ENCODE assay signal across 20 cellular contexts in genomic region chr5:11602298-11602697, GRCh38.
DNase-seq lines count a peak whose midpoint lies in the region; ATAC-seq and TF ChIP-seq lines count a peak whose summit lies in the region.
"Had no signal": no experiment of that assay in that cellular context is flagged by ENCODE, and none has a peak within 500 bp of the region (broad histone marks: within the 10 kb centered on the region; RNA-seq: fewer than 3 reads in every experiment).

No MANE protein-coding gene starts in this region.

- H3K9me3 Mint-ChIP-seq in HFFc6, result 0 out of 2 replicates have a peak, but pooled peaks cover 6% of the 10 kb centered on the region
- peaks cover 3% of the 10 kb centered on the region for H3K9me3 Mint-ChIP-seq in activated CD8-positive, alpha-beta memory T cell treated with anti-CD3 and anti-CD28 coated beads, Interleukin-2, amount 10 ng/mL, durations not matched to agents 7 days and 5 days (ENCODE audit: low read depth)
- H3K9me3 Mint-ChIP-seq: activated CD4-positive, alpha-beta T cell treated with anti-CD3 and anti-CD28 coated beads, Interleukin-2, amount 10 ng/mL, durations not matched to agents 24 days and 14 days; activated T-helper 2 cell treated with anti-CD3 and anti-CD28 coated beads, Interferon-gamma antibody, Interleukin-2, Interleukin-4, amounts not matched to agents 10 μg/mL and 5 μg/mL and 100 μg/mL, durations not matched to agents 14 hours and 24 hours and 36 hours had no signal

- no peaks in the 10 kb centered on the region for H3K4me1 Mint-ChIP-seq in HFFc6 (ENCODE audit: low read depth)
- no peaks in the 10 kb centered on the region for H3K4me1 Mint-ChIP-seq in activated CD8-positive, alpha-beta memory T cell treated with anti-CD3 and anti-CD28 coated beads, Interleukin-2, amount 10 ng/mL, durations not matched to agents 7 days and 5 days
- H3K4me1 Mint-ChIP-seq: activated CD4-positive, alpha-beta T cell treated with anti-CD3 and anti-CD28 coated beads, Interleukin-2, amount 10 ng/mL, durations not matched to agents 24 days and 14 days had no signal

- H3K27me3 Mint-ChIP-seq in HFFc6 (ENCODE audit: insufficient read depth), result no peaks in the 10 kb centered on the region
- H3K27me3 Mint-ChIP-seq in activated CD8-positive, alpha-beta memory T cell treated with anti-CD3 and anti-CD28 coated beads, Interleukin-2, amount 10 ng/mL, durations not matched to agents 7 days and 5 days, result no peaks in the 10 kb centered on the region
- H3K27me3 Mint-ChIP-seq: activated CD4-positive, alpha-beta T cell treated with anti-CD3 and anti-CD28 coated beads, Interleukin-2, amount 10 ng/mL, durations not matched to agents 24 days and 14 days had no signal

- TF ChIP-seq CTCF in HFFc6 (IDR thresholded peaks at IDR 0.05), result no peak

- CTCF ChIA-PET in activated CD8-positive, alpha-beta memory T cell treated with anti-CD3 and anti-CD28 coated beads, Interleukin-2, amount 10 ng/mL, durations not matched to agents 7 days and 5 days (lab: Charles Lee), result no interaction called here

- ATAC-seq in activated CD8-positive, alpha-beta memory T cell treated with anti-CD3 and anti-CD28 coated beads, Interleukin-2, amount 10 ng/mL, durations not matched to agents 7 days and 5 days, result no peak
- ATAC-seq in GM19455 (IDR thresholded peaks at IDR 0.05; ENCODE audit: unreplicated experiment), result no peak
- ATAC-seq: left colon had no signal

- DNase-seq in DMS53 (lab: John Stamatoyannopoulos, UW) (peak; percentile 52), DMS53 treated with DMSO at 0.1 percent for 48 hours (lab: John Stamatoyannopoulos, UW; ENCODE audit: unreplicated experiment) (no peak), RKO (ENCODE audit: low spot score) (peak; percentile 21), hippocampal formation (lab: John Stamatoyannopoulos, UW) (peak; percentile 52 to 85), pons (ENCODE audit: low spot score) (peak; percentile 83), HFFc6 (no peak)
- DNase-seq in activated CD8-positive, alpha-beta memory T cell treated with anti-CD3 and anti-CD28 coated beads, Interleukin-2, amount 10 ng/mL, durations not matched to agents 7 days and 5 days, result no peak
- DNase-seq: 8988T; activated CD4-positive, alpha-beta T cell treated with anti-CD3 and anti-CD28 coated beads, Interleukin-2, amount 10 ng/mL, durations not matched to agents 24 days and 14 days; AML-193; COR-L47; EL; left colon; NCI-H1048; NCI-H2029; NK-92 treated with Interleukin-12 subunit alpha and Interleukin-12 subunit beta, amount 100 ng/mL, for 24 hours; stimulated activated CD4-positive, alpha-beta T cell treated with anti-CD3 and anti-CD28 coated beads, Interleukin-15, amount 100 ng/mL, for 24 hours; T-helper 1 cell had no signal

- H3K4me3 Mint-ChIP-seq in HFFc6, result no peak overlapping the region
- no peak overlapping the region for H3K4me3 Mint-ChIP-seq in activated CD8-positive, alpha-beta memory T cell treated with anti-CD3 and anti-CD28 coated beads, Interleukin-2, amount 10 ng/mL, durations not matched to agents 7 days and 5 days
- H3K4me3 Mint-ChIP-seq: activated CD4-positive, alpha-beta T cell treated with anti-CD3 and anti-CD28 coated beads, Interleukin-2, amount 10 ng/mL, durations not matched to agents 24 days and 14 days had no signal

- no peak overlapping the region for H3K27ac Mint-ChIP-seq in HFFc6
- H3K27ac Mint-ChIP-seq in activated CD8-positive, alpha-beta memory T cell treated with anti-CD3 and anti-CD28 coated beads, Interleukin-2, amount 10 ng/mL, durations not matched to agents 7 days and 5 days, result no peak overlapping the region
- H3K27ac Mint-ChIP-seq: activated CD4-positive, alpha-beta T cell treated with anti-CD3 and anti-CD28 coated beads, Interleukin-2, amount 10 ng/mL, durations not matched to agents 24 days and 14 days; activated T-helper 2 cell treated with anti-CD3 and anti-CD28 coated beads, Interferon-gamma antibody, Interleukin-2, Interleukin-4, amounts not matched to agents 10 μg/mL and 5 μg/mL and 100 μg/mL, durations not matched to agents 14 hours and 24 hours and 36 hours had no signal

- no peaks in the 10 kb centered on the region for H3K36me3 Mint-ChIP-seq in HFFc6 (ENCODE audit: low read depth)
- no peaks in the 10 kb centered on the region for H3K36me3 Mint-ChIP-seq in activated CD8-positive, alpha-beta memory T cell treated with anti-CD3 and anti-CD28 coated beads, Interleukin-2, amount 10 ng/mL, durations not matched to agents 7 days and 5 days

Comparison
In these comparisons a context has a peak if more than half of its experiments do, and no peak if none do; other contexts are left out.
1. DNase-seq: peak in DMS53 (single experiment), RKO (single experiment), hippocampal formation (2 of 2) and pons (single experiment); none in DMS53 treated with DMSO at 0.1 percent for 48 hours (single experiment), HFFc6 (single experiment) and activated CD8-positive, alpha-beta memory T cell treated with anti-CD3 and anti-CD28 coated beads, Interleukin-2, amount 10 ng/mL, durations not matched to agents 7 days and 5 days (single experiment).